ENCODE assay signal across 17 cellular contexts in genomic region chr6:52534363-52534762, GRCh38. TPM values are rescaled to one million over a fixed set of nuclear protein-coding genes. Genes with fewer than 3 reads are reported as not detected.
DNase-seq lines count a peak whose midpoint lies in the region; ATAC-seq and TF ChIP-seq lines count a peak whose summit lies in the region.
"Had no signal": no experiment of that assay in that cellular context is flagged by ENCODE, and none has a peak within 500 bp of the region (broad histone marks: within the 10 kb centered on the region; RNA-seq: fewer than 3 reads in every experiment).

No MANE protein-coding gene starts in this region.

- no peak overlapping the region for H3K4me3 Mint-ChIP-seq in activated CD4-positive, alpha-beta T cell treated with anti-CD3 and anti-CD28 coated beads, Interleukin-2, amount 10 ng/mL, durations not matched to agents 24 days and 14 days

- intact Hi-C loops in activated CD4-positive, alpha-beta T cell treated with anti-CD3 and anti-CD28 coated beads, Interleukin-2, amount 10 ng/mL, durations not matched to agents 24 days and 14 days (cut with micrococcal nuclease) = loop anchor here (2.0 to 10.0 kb wide), 2 partner anchors 40 to 250 kb away; partner anchors contain the start of gene MCM3
- intact Hi-C loops in cardiac septum (cut with DNase I) = no loop called here

- peaks cover 34% of the 10 kb centered on the region for H3K4me1 Mint-ChIP-seq in activated CD4-positive, alpha-beta T cell treated with anti-CD3 and anti-CD28 coated beads, Interleukin-2, amount 10 ng/mL, durations not matched to agents 24 days and 14 days

- H3K9me3 ChIP-seq in OCI-LY1 (ENCODE audit: low read length) (no peaks in the 10 kb centered on the region), Karpas-422 (ENCODE audit: low read length) (no peaks in the 10 kb centered on the region)

- TF ChIP-seq CTCF in OCI-LY1 (IDR thresholded peaks at IDR 0.05; ENCODE audit: low read length) = no peak

- H4K20me1 ChIP-seq in OCI-LY1 (ENCODE audit: insufficient read depth, low read length) (no peaks in the 10 kb centered on the region), Karpas-422 (ENCODE audit: insufficient read depth, low read depth, low read length) (no peaks in the 10 kb centered on the region; the same call in 1 of the 2 replicates)

- peaks cover 90% of the 10 kb centered on the region for H3K4me1 ChIP-seq in OCI-LY1 (ENCODE audit: insufficient read depth, low read length, severe bottlenecking)
- peaks cover 72% of the 10 kb centered on the region for H3K4me1 ChIP-seq in Karpas-422 (ENCODE audit: low read length)

- peaks cover 6% of the 10 kb centered on the region; the same call in 1 of the 2 replicates for H3F3A ChIP-seq in OCI-LY1 (ENCODE audit: insufficient read depth, low read length)

- H2AFZ ChIP-seq in OCI-LY1 (ENCODE audit: low read length) (no peak overlapping the region), Karpas-422 (ENCODE audit: low read length) (no peak overlapping the region)
- H2AFZ ChIP-seq: PC-9 had no signal

- H3K4me2 ChIP-seq in OCI-LY1 (ENCODE audit: low read length) = no peak overlapping the region
- no peak overlapping the region for H3K4me2 ChIP-seq in Karpas-422 (ENCODE audit: low read depth, low read length, poor library complexity, severe bottlenecking)
- H3K4me2 ChIP-seq: PC-9 had no signal

- H3K79me2 ChIP-seq in OCI-LY1 (ENCODE audit: insufficient read depth, low read length) (peaks cover 20% of the 10 kb centered on the region), Karpas-422 (ENCODE audit: low read length) (peaks cover 68% of the 10 kb centered on the region)

- H3K9ac ChIP-seq in OCI-LY1 (ENCODE audit: low read length) (peak overlapping the region; percentile 62; the same call in 1 of the 2 replicates), Karpas-422 (ENCODE audit: low read length) (no peak overlapping the region)

- peak; percentile 65 for ATAC-seq in left lobe of liver

- H3K27ac ChIP-seq in OCI-LY1 (ENCODE audit: low read depth, low read length, poor library complexity, severe bottlenecking) (peak overlapping the region; percentile 99), Karpas-422 (ENCODE audit: low read length) (no peak overlapping the region)
- H3K27ac ChIP-seq: PC-9 had no signal

- H3K27me3 Mint-ChIP-seq in activated CD4-positive, alpha-beta T cell treated with anti-CD3 and anti-CD28 coated beads, Interleukin-2, amount 10 ng/mL, durations not matched to agents 24 days and 14 days = no peaks in the 10 kb centered on the region

- no peak for DNase-seq in activated CD4-positive, alpha-beta T cell treated with anti-CD3 and anti-CD28 coated beads, Interleukin-2, amount 10 ng/mL, durations not matched to agents 24 days and 14 days
- no peak for DNase-seq in activated CD4-positive, alpha-beta T cell treated with anti-CD3 and anti-CD28 coated beads, Interleukin-2, amount 50 U/mL, for 1 hour
- DNase-seq in left lobe of liver (ENCODE audit: low spot score) (no peak), germinal center (ENCODE audit: low spot score) (no peak), DMS114 treated with DMSO at 0.1 percent for 48 hours (lab: John Stamatoyannopoulos, UW; ENCODE audit: unreplicated experiment) (no peak), cardiac septum (ENCODE audit: low spot score) (no peak), Karpas-422 (no peak)
- DNase-seq: 8988T, C1 segment of cervical spinal cord, DMS153, KG1, NCI-H1417, NCI-H2029, NCI-H2171, NCI-H446, PC-9 had no signal

- H3K36me3 ChIP-seq in OCI-LY1 (ENCODE audit: insufficient read depth, low read length) (peaks cover 21% of the 10 kb centered on the region), Karpas-422 (ENCODE audit: insufficient read depth, low read length) (no peaks in the 10 kb centered on the region)

- H3K27me3 ChIP-seq in OCI-LY1 (ENCODE audit: insufficient read depth, low read length) = no peaks in the 10 kb centered on the region
- no peaks in the 10 kb centered on the region for H3K27me3 ChIP-seq in Karpas-422 (ENCODE audit: low read length)

- peak overlapping the region; percentile 84 for H3K27ac Mint-ChIP-seq in activated CD4-positive, alpha-beta T cell treated with anti-CD3 and anti-CD28 coated beads, Interleukin-2, amount 10 ng/mL, durations not matched to agents 24 days and 14 days

- H3K9me2 ChIP-seq in OCI-LY1 (ENCODE audit: low read depth, low read length) = no peaks in the 10 kb centered on the region
- no peaks in the 10 kb centered on the region for H3K9me2 ChIP-seq in Karpas-422 (replicated peaks; ENCODE audit: insufficient read depth, low read length)

- H3K36me3 Mint-ChIP-seq in activated CD4-positive, alpha-beta T cell treated with anti-CD3 and anti-CD28 coated beads, Interleukin-2, amount 10 ng/mL, durations not matched to agents 24 days and 14 days (ENCODE audit: low read depth) = peaks cover 3% of the 10 kb centered on the region

- no peak overlapping the region for H3K4me3 ChIP-seq in OCI-LY1 (ENCODE audit: low read depth, low read length, poor library complexity, severe bottlenecking)
- H3K4me3 ChIP-seq in Karpas-422 (ENCODE audit: low read length) = no peak overlapping the region
- H3K4me3 ChIP-seq: PC-9 had no signal

- H3K9me3 Mint-ChIP-seq in activated CD4-positive, alpha-beta T cell treated with anti-CD3 and anti-CD28 coated beads, Interleukin-2, amount 10 ng/mL, durations not matched to agents 24 days and 14 days = no peaks in the 10 kb centered on the region

RNA-seq across cellular contexts. Expression of gene TRAM2, which starts 42.5 kb away (rescaled TPM):
- 2.6 TPM in 2 replicates for total RNA-seq in activated CD4-positive, alpha-beta T cell treated with anti-CD3 and anti-CD28 coated beads, Interleukin-2, amount 10 ng/mL, durations not matched to agents 24 days and 14 days
- total RNA-seq in left lobe of liver = 17.3 TPM
- total RNA-seq in cardiac septum = 10.3 TPM
- 19.3 and 24.1 TPM in 2 replicates for total RNA-seq in Karpas-422 (2014; rRNA removed; shearing (Covaris generic); ENCODE audit: low replicate concordance)
